In the genomic region with DNA sequence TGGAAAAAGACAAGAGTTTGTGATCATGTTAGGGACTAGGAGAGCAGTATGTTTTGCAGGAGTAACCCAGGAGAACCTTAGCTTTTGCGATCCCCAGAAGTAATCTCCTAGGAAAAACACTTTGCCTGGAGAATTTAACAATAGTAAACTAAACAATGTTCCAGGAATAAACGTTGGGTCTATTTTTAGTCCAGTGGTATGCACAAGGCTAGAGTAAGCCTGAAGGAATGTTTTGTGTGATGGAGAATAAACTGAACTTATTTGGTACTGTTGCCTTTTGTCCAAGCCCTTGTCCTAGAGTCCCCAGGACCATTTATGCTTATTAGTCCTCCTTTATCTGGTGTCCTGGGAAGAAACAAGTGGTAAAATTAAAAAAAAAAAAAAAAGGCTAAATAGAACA, we compare ENCODE assay signal across 16 cellular contexts. TPM values are rescaled to one million over a fixed set of nuclear protein-coding genes. Genes with fewer than 3 reads are reported as not detected.
DNase-seq lines count a peak whose midpoint lies in the region; ATAC-seq, FAIRE-seq and TF ChIP-seq lines count a peak whose summit lies in the region.
"Had no signal": no experiment of that assay in that cellular context is flagged by ENCODE, and none has a peak within 500 bp of the region (broad histone marks: within the 10 kb centered on the region; RNA-seq: fewer than 3 reads in every experiment).

No MANE protein-coding gene starts in this region.

- POLR2A ChIA-PET in AG04449 (lab: Yijun Ruan, JAX), result no interaction called here
- POLR2A ChIA-PET in IMR-90 (lab: Charles Lee; ENCODE audit: unreplicated experiment), result interaction anchor here (0.7 kb wide), 1 partner anchor 16 kb away, joined by 4 read pairs; no protein-coding TSS in a partner anchor
- POLR2A ChIA-PET in endothelial cell of umbilical vein (lab: Charles Lee), result no interaction called here

- no peak overlapping the region for H2AFZ ChIP-seq in IMR-90 (replicated peaks; ENCODE audit: low read length, poor library complexity)
- no peak overlapping the region for H2AFZ ChIP-seq in endothelial cell of umbilical vein (ENCODE audit: low read depth, low read length)
- H2AFZ ChIP-seq: GM23338 had no signal

- no peak for TF ChIP-seq RAD21 in IMR-90 (IDR thresholded peaks at IDR 0.05; ENCODE audit: low read length)

- H3K9me3 ChIP-seq in IMR-90 (ENCODE audit: control insufficient read depth, insufficient read depth, low read length) (no peaks in the 10 kb centered on the region), endothelial cell of umbilical vein (replicated peaks; ENCODE audit: control insufficient read depth, insufficient read depth, low read length) (no peaks in the 10 kb centered on the region), HAP-1 (no peaks in the 10 kb centered on the region)
- H3K9me3 ChIP-seq: A549, tibial nerve had no signal

- H3K36me3 ChIP-seq in IMR-90 (ENCODE audit: control insufficient read depth, insufficient read depth, low read length) (no peaks in the 10 kb centered on the region), endothelial cell of umbilical vein (ENCODE audit: control insufficient read depth in 2 of 2, extremely low read depth in 1 of 2, insufficient read depth in 2 of 2, low read length in 2 of 2) (no peaks in the 10 kb centered on the region), HAP-1 (replicated peaks) (no peaks in the 10 kb centered on the region)
- H3K36me3 ChIP-seq: spleen, tibial nerve had no signal

- H3K4me3 ChIP-seq in AG04449 (ENCODE audit: low read depth, low read length), result no peak overlapping the region
- H3K4me3 ChIP-seq in IMR-90 (ENCODE audit: insufficient read depth, low read depth, low read length), result no peak overlapping the region
- no peak overlapping the region for H3K4me3 ChIP-seq in endothelial cell of umbilical vein (replicated peaks in 1 of 3; ENCODE audit: insufficient read depth in 1 of 3, low read depth in 1 of 3, low read length in 3 of 3)
- H3K4me3 ChIP-seq in HAP-1, result no peak overlapping the region
- H3K4me3 ChIP-seq: A549, GM23338, spleen, tibial nerve had no signal

- peak overlapping the region; percentile 54; the same call in 1 of the 2 replicates for H3K23ac ChIP-seq in IMR-90 (ENCODE audit: low read depth, low read length)

- peak overlapping the region; percentile 54 for H3K14ac ChIP-seq in IMR-90 (replicated peaks; ENCODE audit: low read depth, low read length)

- H3K9ac ChIP-seq in IMR-90 (ENCODE audit: low read depth, low read length) (no peak overlapping the region), endothelial cell of umbilical vein (replicated peaks; ENCODE audit: extremely low read depth, insufficient read depth, low read length) (no peak overlapping the region)

- ATAC-seq in IMR-90 (ENCODE audit: low read depth), result peak; percentile 94
- ATAC-seq: A549, GM23338, left colon had no signal

- peak overlapping the region; percentile 91 for H2BK120ac ChIP-seq in IMR-90 (ENCODE audit: low read depth, low read length)

- H4K5ac ChIP-seq in IMR-90 (ENCODE audit: low read depth, low read length), result no peak overlapping the region

- no peak overlapping the region for H3K56ac ChIP-seq in IMR-90 (ENCODE audit: extremely low read depth, insufficient read depth, low read length)

- H3K27me3 ChIP-seq in IMR-90 (ENCODE audit: control insufficient read depth, insufficient read depth, low read length) (no peaks in the 10 kb centered on the region), endothelial cell of umbilical vein (ENCODE audit: control insufficient read depth in 2 of 2, insufficient read depth in 2 of 2, low read length in 2 of 2) (no peaks in the 10 kb centered on the region), HAP-1 (ENCODE audit: low read depth) (no peaks in the 10 kb centered on the region)
- H3K27me3 ChIP-seq: spleen, tibial nerve had no signal

- dilution Hi-C loops in IMR-90 (cut with HindIII; ENCODE audit: low sequenced_read_pairs, unreplicated experiment), result no loop called here
- dilution Hi-C loops in endothelial cell of umbilical vein (cut with MboI; ENCODE audit: extremely low pct_ligation_motif_present, low sequenced_read_pairs), result no loop called here

- H2BK20ac ChIP-seq in IMR-90 (ENCODE audit: low read depth, low read length), result peak overlapping the region; percentile 11; the same call in 1 of the 2 replicates

- H2BK15ac ChIP-seq in IMR-90 (ENCODE audit: low read depth, low read length), result no peak overlapping the region; the same call in 2 of the 3 replicates

- H3K4ac ChIP-seq in IMR-90 (ENCODE audit: low read depth, low read length), result peak overlapping the region; percentile 21; the same call in 1 of the 2 replicates

- H2AK5ac ChIP-seq in IMR-90 (ENCODE audit: low read depth, low read length), result no peak overlapping the region

- TF ChIP-seq POLR2A in IMR-90 (IDR thresholded peaks at IDR 0.05; ENCODE audit: low read depth, low read length), result no peak
- TF ChIP-seq POLR2A in endothelial cell of umbilical vein (IDR thresholded peaks at IDR 0.05; ENCODE audit: low read depth, low read length), result no peak

- CTCF ChIA-PET in AG04449 (lab: Yijun Ruan, JAX) (interaction anchor here (0.7 kb wide), 1 partner anchor 84 kb away, joined by 4 read pairs; no protein-coding TSS in a partner anchor), IMR-90 (lab: Yijun Ruan, JAX) (no interaction called here), endothelial cell of umbilical vein (lab: Charles Lee) (no interaction called here)

- WGBS in IMR-90 (ENCODE audit: extremely low coverage in 2 of 2, insufficient read length in 1 of 2), 2 experiments, result no CpG with 5 or more reads among the region's 2 CpGs

- in situ Hi-C loops in IMR-90 (cut with MboI; ENCODE audit: low sequenced_read_pairs) (no loop called here), ACHN (cut with HindIII; ENCODE audit: low pct_ligation_motif_present, low pct_unique_long_range_greater_than_20kb, low sequenced_read_pairs) (no loop called here), HAP-1 (cut with MboI; ENCODE audit: low sequenced_read_pairs) (no loop called here)

- DNase-seq in AG04449 (ENCODE audit: low read depth, low spot score) (peak; percentile 14), IMR-90 (peak; percentile 75), endothelial cell of umbilical vein (ENCODE audit: low read depth, low spot score) (peak; percentile 15), kidney tubule cell (ENCODE audit: low spot score) (peak; percentile 52), nucleus accumbens (lab: John Stamatoyannopoulos, UW) (no peak), ACHN (no peak), HAP-1 (ENCODE audit: low spot score in 2 of 2) (no peak)
- no peak for DNase-seq in stimulated activated CD4-positive, alpha-beta T cell treated with anti-CD3 and anti-CD28 coated beads, Interleukin-2, amount 100 ng/mL, for 48 hours
- DNase-seq: activated gamma-delta T cell, foreskin melanocyte, left colon, NCI-H2171, spleen had no signal

- H3K9me1 ChIP-seq in IMR-90 (ENCODE audit: insufficient read depth, low read length) (peaks cover 2% of the 10 kb centered on the region; the same call in 1 of the 2 replicates), endothelial cell of umbilical vein (replicated peaks; ENCODE audit: control insufficient read depth, extremely low read depth, insufficient read depth, low read length) (no peaks in the 10 kb centered on the region)

- H4K8ac ChIP-seq in IMR-90 (ENCODE audit: low read depth in 2 of 2, low read length in 2 of 2), result peak overlapping the region in 1 of 2 experiments; percentile 36; a peak in 1 of 4 replicates

- H2AK9ac ChIP-seq in IMR-90 (replicated peaks; ENCODE audit: low read depth, low read length, poor library complexity), result no peak overlapping the region

- H4K20me1 ChIP-seq in IMR-90 (ENCODE audit: insufficient read depth, low read length) (no peaks in the 10 kb centered on the region), endothelial cell of umbilical vein (replicated peaks; ENCODE audit: control insufficient read depth, extremely low read depth, insufficient read depth, low read length) (no peaks in the 10 kb centered on the region)

- BruUV-seq in IMR-90 (replicated peaks; lab: Mats Ljungman, UMichigan) (no TSS peak), endothelial cell of umbilical vein (replicated peaks; lab: Mats Ljungman, UMichigan) (no TSS peak)

- intact Hi-C loops in IMR-90 (cut with micrococcal nuclease), result no loop called here
- intact Hi-C loops in endothelial cell of umbilical vein (cut with micrococcal nuclease), result no loop called here

- H3K27ac ChIP-seq in IMR-90 (ENCODE audit: insufficient read depth, low read length), result no peak overlapping the region
- H3K27ac ChIP-seq in endothelial cell of umbilical vein (ENCODE audit: insufficient read depth, low read depth, low read length), result no peak overlapping the region
- H3K27ac ChIP-seq: A549, spleen, tibial nerve had no signal

- H4K91ac ChIP-seq in IMR-90 (ENCODE audit: insufficient read depth, low read depth, low read length), result no peak overlapping the region

- no peak overlapping the region for H3K18ac ChIP-seq in IMR-90 (ENCODE audit: low read depth, low read length)

- H3K4me1 ChIP-seq in IMR-90 (ENCODE audit: control insufficient read depth, insufficient read depth, low read length) (peaks cover 4% of the 10 kb centered on the region), endothelial cell of umbilical vein (ENCODE audit: control insufficient read depth, extremely low read depth, insufficient read depth, low read length) (peaks cover 2% of the 10 kb centered on the region), HAP-1 (no peaks in the 10 kb centered on the region)
- H3K4me1 ChIP-seq: A549, spleen, tibial nerve had no signal

- H3K79me1 ChIP-seq in IMR-90 (ENCODE audit: low read depth in 1 of 2, low read length in 2 of 2), result no peaks in the 10 kb centered on the region

- peak overlapping the region; percentile 59 for H2BK5ac ChIP-seq in IMR-90 (ENCODE audit: low read depth, low read length, poor library complexity, severe bottlenecking)

- no peak for TF ChIP-seq CTCF in AG04449 (IDR thresholded peaks at IDR 0.05; ENCODE audit: insufficient read depth, low read length, missing control alignments)
- TF ChIP-seq CTCF in IMR-90 (conservative IDR thresholded peaks at IDR 0.05; ENCODE audit: low read depth, low read length), result no peak
- TF ChIP-seq CTCF in endothelial cell of umbilical vein (IDR thresholded peaks at IDR 0.05; ENCODE audit: extremely low read depth in 1 of 2, insufficient read depth in 1 of 2, low read depth in 1 of 2, low read length in 2 of 2), result no peak

- peak; percentile 67 for FAIRE-seq in endothelial cell of umbilical vein (lab: Jason Lieb, UNC)
- FAIRE-seq: A549 had no signal

- H3K4me2 ChIP-seq in IMR-90 (ENCODE audit: low read depth, low read length) (peak overlapping the region; percentile 23; the same call in 1 of the 2 replicates), endothelial cell of umbilical vein (ENCODE audit: insufficient read depth, low read length) (no peak overlapping the region)
- H3K4me2 ChIP-seq: A549, GM23338 had no signal

- H3K79me2 ChIP-seq in endothelial cell of umbilical vein (ENCODE audit: control insufficient read depth, insufficient read depth, low read length), result no peaks in the 10 kb centered on the region

RNA-seq across cellular contexts. Expression of gene RGS5, which starts 28.7 kb away (rescaled TPM):
- 14.2 and 40.0 TPM in 2 replicates for total RNA-seq in IMR-90 (2012; rRNA removed)
- 21.4 and 23.7 TPM in 2 replicates for polyA plus RNA-seq in IMR-90 (2012; rRNA removed)
- 8.3 and 11.3 TPM in 2 replicates for polyA plus RNA-seq in IMR-90 (2012; cell fraction: cytosol; rRNA removed)
- 1.8 and 9.9 TPM in 2 replicates for polyA plus RNA-seq in IMR-90 (2012; cell fraction: nucleus; rRNA removed; ENCODE audit: low replicate concordance)
- total RNA-seq in endothelial cell of umbilical vein, result 770 and 1,035 TPM in 2 replicates
- 233 and 287 TPM in 2 replicates for polyA plus RNA-seq in endothelial cell of umbilical vein
- polyA plus RNA-seq in endothelial cell of umbilical vein (2011; cell fraction: cytosol; rRNA removed), result 424 and 485 TPM in 2 replicates
- polyA plus RNA-seq in endothelial cell of umbilical vein (2011; cell fraction: nucleus; rRNA removed), result 220 and 222 TPM in 2 replicates
- 35.3 and 230 TPM in 2 replicates for polyA plus RNA-seq in endothelial cell of umbilical vein (2012)
- polyA minus RNA-seq in endothelial cell of umbilical vein, result 436 and 440 TPM in 2 replicates
- not detected for polyA minus RNA-seq in endothelial cell of umbilical vein (2011; cell fraction: cytosol; rRNA and poly(A)+ RNA removed)
- polyA minus RNA-seq in endothelial cell of umbilical vein (2011; cell fraction: nucleus; rRNA and poly(A)+ RNA removed), result 78.8 and 168 TPM in 2 replicates

Comparison
In these comparisons a context has a peak if more than half of its experiments do, and no peak if none do; other contexts are left out.
1. DNase-seq: peak in AG04449 (single experiment), IMR-90 (single experiment), endothelial cell of umbilical vein (single experiment) and kidney tubule cell (single experiment); none in nucleus accumbens (0 of 56), ACHN (single experiment), HAP-1 (0 of 2) and stimulated activated CD4-positive, alpha-beta T cell treated with anti-CD3 and anti-CD28 coated beads, Interleukin-2, amount 100 ng/mL, for 48 hours (0 of 2).
2. RNA of gene RGS5, which starts 28.7 kb away (total RNA-seq): 770 to 1,035 TPM in endothelial cell of umbilical vein; 14.2 to 40.0 TPM in IMR-90; every median in the first group is over 10 times any median in the second.